In genomic region chr17:35645923-35646322, GRCh38 we compare ENCODE assay signal across 22 cellular contexts. TPM values are rescaled to one million over a fixed set of nuclear protein-coding genes. Genes with fewer than 3 reads are reported as not detected.
DNase-seq lines count a peak whose midpoint lies in the region; ATAC-seq and TF ChIP-seq lines count a peak whose summit lies in the region.
"Had no signal": no experiment of that assay in that cellular context is flagged by ENCODE, and none has a peak within 500 bp of the region (broad histone marks: within the 10 kb centered on the region; RNA-seq: fewer than 3 reads in every experiment).

No MANE protein-coding gene starts in this region.

- H3K36me3 ChIP-seq in adipocyte (ENCODE audit: control insufficient read depth, insufficient read depth, low read length, severe bottlenecking): peaks cover 57% of the 10 kb centered on the region

- DNase-seq in AG04449 (ENCODE audit: low read depth, low spot score) (peak; percentile 14), GM04503 (ENCODE audit: low read depth) (peak; percentile 10), adipocyte (ENCODE audit: low read depth) (peak; percentile 14), fibroblast of peridontal ligament (ENCODE audit: extremely low read depth) (peak; percentile 19), Right ventricle myocardium inferior (ENCODE audit: missing footprints) (no peak)
- no peak for DNase-seq in activated CD8-positive, alpha-beta T cell treated with anti-CD3 and anti-CD28 coated beads for 36 hours
- DNase-seq: C1 segment of cervical spinal cord; CD8-positive, alpha-beta memory T cell; DMS 273 treated with DMSO at 0.1 percent for 48 hours; DMS79 treated with DMSO at 0.1 percent for 48 hours; GOT3; HCEC 1CT; NCI-H1048; NCI-H1417; NCI-H1694 treated with DMSO at 0.1 percent for 48 hours; NCI-H2081; NCI-H2227 treated with DMSO at 0.1 percent for 48 hours; NCI-H526 treated with DMSO at 0.1 percent for 48 hours; PC-9; Right ventricle myocardium superior had no signal

- H3K4me3 Mint-ChIP-seq in activated CD8-positive, alpha-beta T cell treated with anti-CD3 and anti-CD28 coated beads for 36 hours: no peak overlapping the region
- H3K4me3 Mint-ChIP-seq: CD8-positive, alpha-beta memory T cell had no signal

- TF ChIP-seq CTCF in AG04449 (IDR thresholded peaks at IDR 0.05; ENCODE audit: insufficient read depth, low read length, missing control alignments): no peak
- no peak for TF ChIP-seq CTCF in activated CD8-positive, alpha-beta T cell treated with anti-CD3 and anti-CD28 coated beads for 36 hours (IDR thresholded peaks at IDR 0.05)

- no peaks in the 10 kb centered on the region for H3K27me3 Mint-ChIP-seq in activated CD8-positive, alpha-beta T cell treated with anti-CD3 and anti-CD28 coated beads for 36 hours
- H3K27me3 Mint-ChIP-seq: CD8-positive, alpha-beta memory T cell had no signal

- H3K9me3 Mint-ChIP-seq in activated CD8-positive, alpha-beta T cell treated with anti-CD3 and anti-CD28 coated beads for 36 hours: no peaks in the 10 kb centered on the region
- H3K9me3 Mint-ChIP-seq: CD8-positive, alpha-beta memory T cell had no signal

- intact Hi-C loops in Right ventricle myocardium inferior (cut with DNase I): no loop called here
- intact Hi-C loops in activated CD8-positive, alpha-beta T cell treated with anti-CD3 and anti-CD28 coated beads for 36 hours (cut with micrococcal nuclease): no loop called here

- H3K27me3 ChIP-seq in adipocyte (replicated peaks; ENCODE audit: control insufficient read depth, insufficient read depth, low read length): no peaks in the 10 kb centered on the region
- H3K27me3 ChIP-seq: SJSA1 had no signal

- POLR2A ChIA-PET in AG04449 (lab: Yijun Ruan, JAX): no interaction called here
- POLR2A ChIA-PET in activated CD8-positive, alpha-beta T cell treated with anti-CD3 and anti-CD28 coated beads for 36 hours (lab: Charles Lee): no interaction called here

- CTCF ChIA-PET in AG04449 (lab: Yijun Ruan, JAX): no interaction called here
- CTCF ChIA-PET in activated CD8-positive, alpha-beta T cell treated with anti-CD3 and anti-CD28 coated beads for 36 hours (lab: Charles Lee): no interaction called here

- H3K4me3 ChIP-seq in AG04449 (ENCODE audit: low read depth, low read length) (no peak overlapping the region), adipocyte (ENCODE audit: low read length) (no peak overlapping the region)
- H3K4me3 ChIP-seq: PC-9, SJSA1 had no signal

- no peak overlapping the region for H3K27ac Mint-ChIP-seq in activated CD8-positive, alpha-beta T cell treated with anti-CD3 and anti-CD28 coated beads for 36 hours

- H3K9ac ChIP-seq in adipocyte (ENCODE audit: low read length): no peak overlapping the region

- H3K4me1 Mint-ChIP-seq in activated CD8-positive, alpha-beta T cell treated with anti-CD3 and anti-CD28 coated beads for 36 hours (ENCODE audit: low read depth): no peaks in the 10 kb centered on the region

- H3K4me1 ChIP-seq in adipocyte (ENCODE audit: control insufficient read depth, insufficient read depth, low read length): peaks cover 4% of the 10 kb centered on the region
- H3K4me1 ChIP-seq: SJSA1 had no signal

- no peak for ATAC-seq in Right ventricle myocardium inferior
- no peak for ATAC-seq in activated CD8-positive, alpha-beta T cell treated with anti-CD3 and anti-CD28 coated beads for 36 hours
- no peak for ATAC-seq in HG03378 (IDR thresholded peaks at IDR 0.05; ENCODE audit: unreplicated experiment)

- H3K9me3 ChIP-seq in adipocyte (ENCODE audit: control insufficient read depth, low read length): no peaks in the 10 kb centered on the region
- H3K9me3 ChIP-seq: SJSA1 had no signal

- H3K36me3 Mint-ChIP-seq in activated CD8-positive, alpha-beta T cell treated with anti-CD3 and anti-CD28 coated beads for 36 hours (ENCODE audit: low read depth): peaks cover 37% of the 10 kb centered on the region

RNA-seq across cellular contexts. Expression of gene AP2B1, which starts 58.8 kb away (rescaled TPM):
- 117 TPM for total RNA-seq in Right ventricle myocardium inferior
- total RNA-seq in activated CD8-positive, alpha-beta T cell treated with anti-CD3 and anti-CD28 coated beads for 36 hours: 100 to 1,000 TPM; 157 to 161 TPM

Comparison
In these comparisons a context has a peak if more than half of its experiments do, and no peak if none do; other contexts are left out.
1. DNase-seq: peak in AG04449 (single experiment), GM04503 (single experiment), adipocyte (single experiment) and fibroblast of peridontal ligament (single experiment); none in Right ventricle myocardium inferior (single experiment) and activated CD8-positive, alpha-beta T cell treated with anti-CD3 and anti-CD28 coated beads for 36 hours (single experiment).